Comparison of ENCODE assay signal across 11 cellular contexts in genomic region chr14:72608391-72609204, GRCh38.
DNase-seq lines count a peak whose midpoint lies in the region; ATAC-seq and TF ChIP-seq lines count a peak whose summit lies in the region.
"Had no signal": no experiment of that assay in that cellular context is flagged by ENCODE, and none has a peak within 500 bp of the region (broad histone marks: within the 10 kb centered on the region; RNA-seq: fewer than 3 reads in every experiment).

No MANE protein-coding gene starts in this region.

- H3K27ac ChIP-seq in mesenchymal stem cell (ENCODE audit: low read length, poor library complexity, severe bottlenecking) = peak overlapping the region; percentile 95
- H3K27ac ChIP-seq in CD8-positive, alpha-beta memory T cell (ENCODE audit: low read depth, low read length) = no peak overlapping the region
- H3K27ac ChIP-seq: neutrophil, PC-9 had no signal

- no peak for ATAC-seq in GM18867 (IDR thresholded peaks at IDR 0.05; ENCODE audit: unreplicated experiment)

- POLR2A ChIA-PET in CD8-positive, alpha-beta memory T cell (lab: Charles Lee) = no interaction called here

- no peaks in the 10 kb centered on the region for H3K36me3 ChIP-seq in mesenchymal stem cell (ENCODE audit: control insufficient read depth in 1 of 2, insufficient read depth in 2 of 2, low read depth in 1 of 2, low read length in 2 of 2)
- H3K36me3 ChIP-seq in CD8-positive, alpha-beta memory T cell (ENCODE audit: insufficient read depth, low read length) = no peaks in the 10 kb centered on the region
- H3K36me3 ChIP-seq: neutrophil had no signal

- no peak for TF ChIP-seq CTCF in cardiac fibroblast (IDR thresholded peaks at IDR 0.05; ENCODE audit: low read depth, low read length)

- H3K9me3 Mint-ChIP-seq in CD8-positive, alpha-beta memory T cell = no peaks in the 10 kb centered on the region

- H3K23ac ChIP-seq in mesenchymal stem cell (ENCODE audit: low read length in 2 of 2) = no peak overlapping the region

- no peak overlapping the region for H3K4me3 Mint-ChIP-seq in CD8-positive, alpha-beta memory T cell

- peaks cover 4 to 21% of the 10 kb centered on the region in 2 donors for H3K27me3 Mint-ChIP-seq in CD8-positive, alpha-beta memory T cell

- no peak overlapping the region for H3K4me2 ChIP-seq in mesenchymal stem cell (ENCODE audit: low read length, poor library complexity, severe bottlenecking)
- H3K4me2 ChIP-seq: PC-9 had no signal

- WGBS in mesenchymal stem cell = 1% methylated on average over 7 of the region's 8 CpGs

- DNase-seq in AG08395 (ENCODE audit: low spot score) (peak; percentile 94), HT1080 (ENCODE audit: low read depth) (peak; percentile 97), cardiac fibroblast (ENCODE audit: low read depth in 2 of 2) (peak; percentile 74 to 91), mesenchymal stem cell (peak; percentile 97), DMS153 (lab: John Stamatoyannopoulos, UW) (no peak)
- DNase-seq in activated CD4-positive, alpha-beta T cell treated with anti-CD3 and anti-CD28 coated beads for 48 hours = no peak
- no peak for DNase-seq in CD8-positive, alpha-beta memory T cell
- DNase-seq: activated T-cell treated with anti-CD3 and anti-CD28 coated beads, Interleukin-2, amount 50 U/mL, for 1 hour; PC-9 had no signal

- peak overlapping the region; percentile 19 for H2BK120ac ChIP-seq in mesenchymal stem cell (ENCODE audit: low read depth, low read length)

- peak overlapping the region; percentile 56 to 93 for H3K18ac ChIP-seq in mesenchymal stem cell (ENCODE audit: low read depth in 1 of 2, low read length in 2 of 2)

- peak overlapping the region; percentile 66 to 94 for H2BK12ac ChIP-seq in mesenchymal stem cell (ENCODE audit: low read length in 2 of 2)

- H3K9me3 ChIP-seq in mesenchymal stem cell (ENCODE audit: control insufficient read depth, low read length) = no peaks in the 10 kb centered on the region
- H3K9me3 ChIP-seq in CD8-positive, alpha-beta memory T cell (ENCODE audit: low read length) = no peaks in the 10 kb centered on the region
- H3K9me3 ChIP-seq: neutrophil had no signal

- peak overlapping the region; percentile 39 for H2BK5ac ChIP-seq in mesenchymal stem cell (ENCODE audit: low read depth, low read length, poor library complexity, severe bottlenecking)

- H4K8ac ChIP-seq in mesenchymal stem cell (ENCODE audit: low read length) = peak overlapping the region; percentile 83

- peak overlapping the region; percentile 69 to 77 for H3K4ac ChIP-seq in mesenchymal stem cell (ENCODE audit: low read depth in 1 of 2, low read length in 2 of 2)

- H3K27me3 ChIP-seq in mesenchymal stem cell (ENCODE audit: control insufficient read depth in 1 of 2, insufficient read depth in 1 of 2, low read length in 2 of 2) = no peaks in the 10 kb centered on the region
- no peaks in the 10 kb centered on the region for H3K27me3 ChIP-seq in CD8-positive, alpha-beta memory T cell (ENCODE audit: insufficient read depth, low read length, poor library complexity, severe bottlenecking)
- H3K27me3 ChIP-seq: neutrophil had no signal

- H3K4me1 ChIP-seq in mesenchymal stem cell (ENCODE audit: control insufficient read depth, insufficient read depth, low read depth, low read length) = peaks cover 48% of the 10 kb centered on the region
- no peaks in the 10 kb centered on the region for H3K4me1 ChIP-seq in CD8-positive, alpha-beta memory T cell (ENCODE audit: insufficient read depth, low read length)

- H4K91ac ChIP-seq in mesenchymal stem cell (ENCODE audit: low read length) = peak overlapping the region; percentile 90

- H3K4me1 Mint-ChIP-seq in CD8-positive, alpha-beta memory T cell = peaks cover 0 to 3% (median 0%) of the 10 kb centered on the region in 3 donors

- H3K36me3 Mint-ChIP-seq in CD8-positive, alpha-beta memory T cell = no peaks in the 10 kb centered on the region

- peak overlapping the region; percentile 39 for H2BK15ac ChIP-seq in mesenchymal stem cell (ENCODE audit: low read depth, poor library complexity, severe bottlenecking)

- no peak overlapping the region for H2AFZ ChIP-seq in mesenchymal stem cell (ENCODE audit: low read depth, low read length)
- H2AFZ ChIP-seq: PC-9 had no signal

- no peak overlapping the region for H3K14ac ChIP-seq in mesenchymal stem cell (ENCODE audit: low read length in 2 of 2)

- no peaks in the 10 kb centered on the region for H3K79me1 ChIP-seq in mesenchymal stem cell (replicated peaks; ENCODE audit: low read length, poor library complexity, severe bottlenecking)

- H3K27ac Mint-ChIP-seq in CD8-positive, alpha-beta memory T cell = no peak overlapping the region

- H3K9ac ChIP-seq in mesenchymal stem cell (ENCODE audit: low read length) = peak overlapping the region; percentile 45

- peak overlapping the region; percentile 54 for H2AK5ac ChIP-seq in mesenchymal stem cell (ENCODE audit: low read length, severe bottlenecking)

- H3K4me3 ChIP-seq in cardiac fibroblast (replicated peaks in 1 of 2; ENCODE audit: low read depth in 2 of 2, low read length in 2 of 2) (no peak overlapping the region), mesenchymal stem cell (ENCODE audit: insufficient read depth in 1 of 2, low read depth in 1 of 2, low read length in 2 of 2) (peak overlapping the region in 1 of 2 experiments; percentile 13)
- no peak overlapping the region for H3K4me3 ChIP-seq in CD8-positive, alpha-beta memory T cell (ENCODE audit: low read length)
- H3K4me3 ChIP-seq: PC-9 had no signal

- CTCF ChIA-PET in CD8-positive, alpha-beta memory T cell (lab: Charles Lee) = no interaction called here

Comparison
In these comparisons a context has a peak if more than half of its experiments do, and no peak if none do; other contexts are left out.
1. DNase-seq: peak in AG08395 (single experiment), HT1080 (single experiment), cardiac fibroblast (2 of 2) and mesenchymal stem cell (single experiment); none in activated CD4-positive, alpha-beta T cell treated with anti-CD3 and anti-CD28 coated beads for 48 hours (single experiment), CD8-positive, alpha-beta memory T cell (0 of 5) and DMS153 (single experiment).